16 cellular contexts compared by ENCODE assay signal in the genomic region with DNA sequence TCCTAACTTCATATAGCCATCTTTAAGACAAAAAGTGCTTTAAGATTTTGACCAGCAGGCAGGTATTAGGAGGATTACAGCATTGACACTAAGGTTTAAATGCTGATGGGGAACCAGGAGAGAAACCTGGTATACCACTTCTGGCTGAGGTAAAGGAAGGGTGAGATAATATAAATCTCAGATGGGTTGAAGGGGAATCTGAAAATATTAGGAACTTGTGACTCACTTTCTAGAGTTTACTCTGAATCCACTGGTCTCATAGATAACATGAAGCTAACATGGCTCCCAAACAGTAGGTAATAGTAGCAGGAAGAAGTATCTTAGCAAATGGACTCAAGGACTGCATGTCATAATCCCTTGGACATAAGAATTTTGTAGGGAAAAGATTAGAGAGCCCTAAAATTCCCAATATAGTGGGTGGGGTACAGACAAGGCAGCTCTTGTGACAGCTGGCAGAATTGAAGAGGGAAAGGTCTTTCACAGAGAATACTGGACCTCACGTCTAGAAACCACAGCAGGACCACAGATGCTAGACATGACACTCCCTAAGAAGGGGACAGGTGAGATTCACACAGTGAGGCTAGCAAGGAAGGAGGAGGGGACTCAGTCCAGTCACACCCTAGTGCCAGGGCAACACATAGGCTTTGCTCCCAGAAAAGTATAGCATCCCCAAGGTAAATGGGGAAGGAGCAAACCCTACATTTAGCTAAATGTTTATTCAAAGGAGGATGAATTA. TPM values are rescaled to one million over a fixed set of nuclear protein-coding genes. Genes with fewer than 3 reads are reported as not detected.
A peak's percentile ranks its signal among the peaks of the same experiment; 100 is the strongest.
DNase-seq lines count a peak whose midpoint lies in the region; ATAC-seq lines count a peak whose summit lies in the region.
"Had no signal": no experiment of that assay in that cellular context is flagged by ENCODE, and none has a peak within 500 bp of the region (broad histone marks: within the 10 kb centered on the region; RNA-seq: fewer than 3 reads in every experiment).

No MANE protein-coding gene starts in this region.

- no peak overlapping the region for H3K4me3 Mint-ChIP-seq in activated CD4-positive, alpha-beta T cell treated with anti-CD3 and anti-CD28 coated beads, Interleukin-2, amount 10 ng/mL, durations not matched to agents 24 days and 14 days
- no peak overlapping the region for H3K4me3 Mint-ChIP-seq in activated CD4-positive, alpha-beta T cell treated with anti-CD3 and anti-CD28 coated beads for 36 hours
- H3K4me3 Mint-ChIP-seq in activated T-helper 17 cell treated with anti-CD3 and anti-CD28 coated beads, Interleukin-2, amount 50 U/mL, for 72 hours = no peak overlapping the region
- no peak overlapping the region for H3K4me3 Mint-ChIP-seq in stimulated activated memory B cell treated with anti-CD40 and anti-IgM and Interleukin-4, amounts not matched to agents 10 μg/mL and 1 μg/mL and 100 μg/mL, for 72 hours
- H3K4me3 Mint-ChIP-seq: CD4-positive, CD25-positive, alpha-beta regulatory T cell; GM23338 had no signal

- DNase-seq in activated CD4-positive, alpha-beta T cell treated with anti-CD3 and anti-CD28 coated beads, Interleukin-2, amount 10 ng/mL, durations not matched to agents 24 days and 14 days = peak; percentile 0
- DNase-seq in activated CD4-positive, alpha-beta T cell treated with anti-CD3 and anti-CD28 coated beads for 36 hours = no peak
- DNase-seq in epithelial cell of prostate (ENCODE audit: low read depth, low spot score) = no peak
- DNase-seq in Right ventricle myocardium superior = no peak
- DNase-seq in ureter (ENCODE audit: low spot score) = no peak
- DNase-seq: AML-193; CD4-positive, CD25-positive, alpha-beta regulatory T cell; DMS53; GF-D8 had no signal

- POLR2A ChIA-PET in activated CD4-positive, alpha-beta T cell treated with anti-CD3 and anti-CD28 coated beads for 36 hours (lab: Charles Lee) = no interaction called here

- no peaks in the 10 kb centered on the region for H3K36me3 Mint-ChIP-seq in activated CD4-positive, alpha-beta T cell treated with anti-CD3 and anti-CD28 coated beads, Interleukin-2, amount 10 ng/mL, durations not matched to agents 24 days and 14 days (ENCODE audit: low read depth)
- no peaks in the 10 kb centered on the region for H3K36me3 Mint-ChIP-seq in activated CD4-positive, alpha-beta T cell treated with anti-CD3 and anti-CD28 coated beads for 36 hours (ENCODE audit: low read depth)
- no peaks in the 10 kb centered on the region for H3K36me3 Mint-ChIP-seq in activated T-helper 17 cell treated with anti-CD3 and anti-CD28 coated beads, Interleukin-2, amount 50 U/mL, for 72 hours (ENCODE audit: low read depth)
- H3K36me3 Mint-ChIP-seq in stimulated activated memory B cell treated with anti-CD40 and anti-IgM and Interleukin-4, amounts not matched to agents 10 μg/mL and 1 μg/mL and 100 μg/mL, for 72 hours = peaks cover 3% of the 10 kb centered on the region
- H3K36me3 Mint-ChIP-seq: CD4-positive, CD25-positive, alpha-beta regulatory T cell had no signal

- H3K27ac ChIP-seq in epithelial cell of prostate = peak overlapping the region; percentile 86
- H3K27ac ChIP-seq: 22Rv1, BLaER1 had no signal

- H3K4me1 Mint-ChIP-seq in activated CD4-positive, alpha-beta T cell treated with anti-CD3 and anti-CD28 coated beads, Interleukin-2, amount 10 ng/mL, durations not matched to agents 24 days and 14 days = no peaks in the 10 kb centered on the region
- no peaks in the 10 kb centered on the region for H3K4me1 Mint-ChIP-seq in activated CD4-positive, alpha-beta T cell treated with anti-CD3 and anti-CD28 coated beads for 36 hours
- no peaks in the 10 kb centered on the region for H3K4me1 Mint-ChIP-seq in activated T-helper 17 cell treated with anti-CD3 and anti-CD28 coated beads, Interleukin-2, amount 50 U/mL, for 72 hours
- no peaks in the 10 kb centered on the region for H3K4me1 Mint-ChIP-seq in stimulated activated memory B cell treated with anti-CD40 and anti-IgM and Interleukin-4, amounts not matched to agents 10 μg/mL and 1 μg/mL and 100 μg/mL, for 72 hours
- H3K4me1 Mint-ChIP-seq: CD4-positive, CD25-positive, alpha-beta regulatory T cell; GM23338 had no signal

- no peaks in the 10 kb centered on the region for H3K27me3 Mint-ChIP-seq in activated CD4-positive, alpha-beta T cell treated with anti-CD3 and anti-CD28 coated beads, Interleukin-2, amount 10 ng/mL, durations not matched to agents 24 days and 14 days
- peaks cover 15% of the 10 kb centered on the region for H3K27me3 Mint-ChIP-seq in activated CD4-positive, alpha-beta T cell treated with anti-CD3 and anti-CD28 coated beads for 36 hours
- peaks cover 18% of the 10 kb centered on the region for H3K27me3 Mint-ChIP-seq in activated T-helper 17 cell treated with anti-CD3 and anti-CD28 coated beads, Interleukin-2, amount 50 U/mL, for 72 hours
- H3K27me3 Mint-ChIP-seq in stimulated activated memory B cell treated with anti-CD40 and anti-IgM and Interleukin-4, amounts not matched to agents 10 μg/mL and 1 μg/mL and 100 μg/mL, for 72 hours = peaks cover 23% of the 10 kb centered on the region
- H3K27me3 Mint-ChIP-seq: CD4-positive, CD25-positive, alpha-beta regulatory T cell had no signal

- H3K27ac Mint-ChIP-seq in activated CD4-positive, alpha-beta T cell treated with anti-CD3 and anti-CD28 coated beads, Interleukin-2, amount 10 ng/mL, durations not matched to agents 24 days and 14 days = no peak overlapping the region
- no peak overlapping the region for H3K27ac Mint-ChIP-seq in activated CD4-positive, alpha-beta T cell treated with anti-CD3 and anti-CD28 coated beads for 36 hours
- H3K27ac Mint-ChIP-seq in activated T-helper 17 cell treated with anti-CD3 and anti-CD28 coated beads, Interleukin-2, amount 50 U/mL, for 72 hours = no peak overlapping the region
- no peak overlapping the region for H3K27ac Mint-ChIP-seq in stimulated activated memory B cell treated with anti-CD40 and anti-IgM and Interleukin-4, amounts not matched to agents 10 μg/mL and 1 μg/mL and 100 μg/mL, for 72 hours
- H3K27ac Mint-ChIP-seq: CD4-positive, CD25-positive, alpha-beta regulatory T cell; GM23338 had no signal

- ATAC-seq in activated CD4-positive, alpha-beta T cell treated with anti-CD3 and anti-CD28 coated beads for 36 hours = no peak
- peak; percentile 26 for ATAC-seq in activated T-helper 17 cell treated with anti-CD3 and anti-CD28 coated beads, Interleukin-2, amount 50 U/mL, for 72 hours (replicated peaks)
- peak; percentile 53 for ATAC-seq in stimulated activated memory B cell treated with anti-CD40 and anti-IgM and Interleukin-4, amounts not matched to agents 10 μg/mL and 1 μg/mL and 100 μg/mL, for 72 hours
- ATAC-seq in GM18502 (IDR thresholded peaks at IDR 0.05; ENCODE audit: poor library complexity, unreplicated experiment) (no peak), Right ventricle myocardium superior (ENCODE audit: poor library complexity) (no peak)
- ATAC-seq: GM23338, HepG2 had no signal

- CTCF ChIA-PET in activated CD4-positive, alpha-beta T cell treated with anti-CD3 and anti-CD28 coated beads for 36 hours (lab: Charles Lee) = interaction anchor here (1.1 kb wide), 1 partner anchor 319 kb away, joined by 3 read pairs; the partner anchor contains the start of gene STEAP1

- no peaks in the 10 kb centered on the region for H3K9me3 Mint-ChIP-seq in activated CD4-positive, alpha-beta T cell treated with anti-CD3 and anti-CD28 coated beads, Interleukin-2, amount 10 ng/mL, durations not matched to agents 24 days and 14 days
- H3K9me3 Mint-ChIP-seq in activated CD4-positive, alpha-beta T cell treated with anti-CD3 and anti-CD28 coated beads for 36 hours (ENCODE audit: low read depth) = no peaks in the 10 kb centered on the region
- no peaks in the 10 kb centered on the region for H3K9me3 Mint-ChIP-seq in activated T-helper 17 cell treated with anti-CD3 and anti-CD28 coated beads, Interleukin-2, amount 50 U/mL, for 72 hours
- no peaks in the 10 kb centered on the region for H3K9me3 Mint-ChIP-seq in stimulated activated memory B cell treated with anti-CD40 and anti-IgM and Interleukin-4, amounts not matched to agents 10 μg/mL and 1 μg/mL and 100 μg/mL, for 72 hours
- H3K9me3 Mint-ChIP-seq: GM23338 had no signal

- intact Hi-C loops in activated CD4-positive, alpha-beta T cell treated with anti-CD3 and anti-CD28 coated beads, Interleukin-2, amount 10 ng/mL, durations not matched to agents 24 days and 14 days (cut with micrococcal nuclease) = no loop called here
- intact Hi-C loops in activated CD4-positive, alpha-beta T cell treated with anti-CD3 and anti-CD28 coated beads for 36 hours (cut with DNase I, micrococcal nuclease) = no loop called here
- intact Hi-C loops in Right ventricle myocardium superior (cut with DNase I) = no loop called here

RNA-seq across cellular contexts. Expression of gene PTTG1IP2, which starts 3.5 kb away (rescaled TPM):
- total RNA-seq in activated CD4-positive, alpha-beta T cell treated with anti-CD3 and anti-CD28 coated beads, Interleukin-2, amount 10 ng/mL, durations not matched to agents 24 days and 14 days = not detected in 2 replicates
- total RNA-seq in activated CD4-positive, alpha-beta T cell treated with anti-CD3 and anti-CD28 coated beads for 36 hours = not detected
- total RNA-seq in activated T-helper 17 cell treated with anti-CD3 and anti-CD28 coated beads, Interleukin-2, amount 50 U/mL, for 72 hours = not detected
- total RNA-seq in Right ventricle myocardium superior (not detected), ureter (not detected)
- total RNA-seq: CD4-positive, CD25-positive, alpha-beta regulatory T cell; GM23338; HepG2 had no signal

Comparison
In these comparisons a context has a peak if more than half of its experiments do, and no peak if none do; other contexts are left out.
1. ATAC-seq: peak in activated T-helper 17 cell treated with anti-CD3 and anti-CD28 coated beads, Interleukin-2, amount 50 U/mL, for 72 hours (single experiment) and stimulated activated memory B cell treated with anti-CD40 and anti-IgM and Interleukin-4, amounts not matched to agents 10 μg/mL and 1 μg/mL and 100 μg/mL, for 72 hours (single experiment); none in activated CD4-positive, alpha-beta T cell treated with anti-CD3 and anti-CD28 coated beads for 36 hours (single experiment), GM18502 (single experiment) and Right ventricle myocardium superior (single experiment).